Comparison of ENCODE assay signal across 18 cellular contexts in the genomic region with DNA sequence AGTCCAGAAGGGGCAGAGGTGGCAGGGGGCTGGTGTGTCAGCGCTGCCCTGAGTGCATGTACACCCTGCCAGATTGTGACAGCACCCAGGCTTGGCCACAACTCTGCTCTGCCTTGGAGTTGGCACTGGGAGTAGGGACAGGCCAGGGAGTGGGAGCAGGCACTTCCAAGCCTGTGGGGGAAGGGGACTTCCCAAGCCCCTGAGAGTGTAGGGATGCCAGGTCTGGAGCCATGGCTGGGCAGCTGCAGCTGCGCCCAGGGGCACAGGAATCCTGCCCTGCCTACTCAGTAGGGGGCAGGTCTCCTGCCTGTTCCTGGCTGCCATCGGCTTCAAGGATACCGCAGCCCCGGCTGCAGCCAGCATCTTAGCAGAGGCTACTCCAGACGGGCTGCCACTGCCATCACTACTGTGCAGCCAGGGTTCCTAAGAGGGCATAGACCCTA.
DNase-seq lines count a peak whose midpoint lies in the region; ATAC-seq, FAIRE-seq and TF ChIP-seq lines count a peak whose summit lies in the region.
"Had no signal": no experiment of that assay in that cellular context is flagged by ENCODE, and none has a peak within 500 bp of the region (broad histone marks: within the 10 kb centered on the region; RNA-seq: fewer than 3 reads in every experiment).

No MANE protein-coding gene starts in this region.

- no peak overlapping the region for H3K27ac ChIP-seq in endothelial cell of umbilical vein (ENCODE audit: insufficient read depth, low read depth, low read length)
- H3K27ac ChIP-seq in lower lobe of right lung, result no peak overlapping the region
- H3K27ac ChIP-seq in upper lobe of right lung, result no peak overlapping the region
- H3K27ac ChIP-seq: BLaER1 treated with 17β-estradiol and CSF1 and Interleukin-3, amounts not matched to agents 10 nM and 100 nM; brain microvascular endothelial cell; KMS-11; pancreas had no signal

- TF ChIP-seq POLR2A in endothelial cell of umbilical vein (IDR thresholded peaks at IDR 0.05; ENCODE audit: low read depth, low read length), result peak; percentile 60

- no peak overlapping the region for H3K4me2 ChIP-seq in endothelial cell of umbilical vein (ENCODE audit: insufficient read depth, low read length)
- H3K4me2 ChIP-seq: BLaER1 treated with 17β-estradiol and CSF1 and Interleukin-3, amounts not matched to agents 10 nM and 100 nM; KMS-11 had no signal

- TF ChIP-seq CTCF in endothelial cell of umbilical vein (IDR thresholded peaks at IDR 0.05; ENCODE audit: extremely low read depth in 1 of 2, insufficient read depth in 1 of 2, low read depth in 1 of 2, low read length in 2 of 2), result no peak
- TF ChIP-seq CTCF in lower lobe of right lung (IDR thresholded peaks at IDR 0.05), result no peak
- no peak for TF ChIP-seq CTCF in upper lobe of right lung (IDR thresholded peaks at IDR 0.05)

- H3K4me1 ChIP-seq in endothelial cell of umbilical vein (ENCODE audit: control insufficient read depth, extremely low read depth, insufficient read depth, low read length) (no peaks in the 10 kb centered on the region), lower lobe of right lung (no peaks in the 10 kb centered on the region), upper lobe of right lung (no peaks in the 10 kb centered on the region)
- H3K4me1 ChIP-seq: BLaER1 treated with 17β-estradiol and CSF1 and Interleukin-3, amounts not matched to agents 10 nM and 100 nM; pancreas had no signal

- H3K4me3 ChIP-seq in endothelial cell of umbilical vein (replicated peaks in 1 of 3; ENCODE audit: insufficient read depth in 1 of 3, low read depth in 1 of 3, low read length in 3 of 3) (no peak overlapping the region), lower lobe of right lung (no peak overlapping the region), upper lobe of right lung (no peak overlapping the region)
- H3K4me3 ChIP-seq: BLaER1 treated with 17β-estradiol and CSF1 and Interleukin-3, amounts not matched to agents 10 nM and 100 nM; pancreas had no signal

- POLR2A ChIA-PET in endothelial cell of umbilical vein (lab: Charles Lee), result no interaction called here

- no peaks in the 10 kb centered on the region for H4K20me1 ChIP-seq in endothelial cell of umbilical vein (replicated peaks; ENCODE audit: control insufficient read depth, extremely low read depth, insufficient read depth, low read length)
- H4K20me1 ChIP-seq: BLaER1 treated with 17β-estradiol and CSF1 and Interleukin-3, amounts not matched to agents 10 nM and 100 nM had no signal

- BruUV-seq in endothelial cell of umbilical vein (replicated peaks; lab: Mats Ljungman, UMichigan), result no TSS peak

- CTCF ChIA-PET in endothelial cell of umbilical vein (lab: Charles Lee), result interaction anchor here (0.6 to 1.7 kb wide), 4 partner anchors 10 to 435 kb away, joined by 3 to 5 read pairs (median 4); no protein-coding TSS in a partner anchor

- H3K9me1 ChIP-seq in endothelial cell of umbilical vein (replicated peaks; ENCODE audit: control insufficient read depth, extremely low read depth, insufficient read depth, low read length), result no peaks in the 10 kb centered on the region

- peak; percentile 16 for DNase-seq in left cardiac atrium
- no peak for DNase-seq in cardiac septum (ENCODE audit: low spot score)
- DNase-seq in endothelial cell of umbilical vein (ENCODE audit: low read depth, low spot score), result peak; percentile 51
- DNase-seq in lower lobe of right lung, result no peak
- peak; percentile 47 for DNase-seq in upper lobe of right lung
- DNase-seq in activated effector memory CD4-positive, alpha-beta T cell treated with Interleukin-2 at 50 U/mL for 16 hours, result no peak
- no peak for DNase-seq in iPS-NIHi7 (ENCODE audit: extremely low spot score)
- DNase-seq in KG1 (lab: John Stamatoyannopoulos, UW), result no peak
- DNase-seq: activated CD4-positive, alpha-beta T cell treated with anti-CD3 and anti-CD28 coated beads for 4 hours; brain microvascular endothelial cell; NCI-H187 treated with DMSO at 0.1 percent for 48 hours; stimulated activated CD4-positive, alpha-beta T cell treated with anti-CD3 and anti-CD28 coated beads, Interleukin-2, amount 100 ng/mL, for 48 hours had no signal

- no peaks in the 10 kb centered on the region for H3K27me3 ChIP-seq in endothelial cell of umbilical vein (ENCODE audit: control insufficient read depth in 2 of 2, insufficient read depth in 2 of 2, low read length in 2 of 2)
- H3K27me3 ChIP-seq in lower lobe of right lung (ENCODE audit: low read depth), result no peaks in the 10 kb centered on the region
- H3K27me3 ChIP-seq in upper lobe of right lung, result no peaks in the 10 kb centered on the region
- H3K27me3 ChIP-seq: BLaER1 treated with 17β-estradiol and CSF1 and Interleukin-3, amounts not matched to agents 10 nM and 100 nM; brain microvascular endothelial cell; pancreas had no signal

- no peaks in the 10 kb centered on the region for H3K79me2 ChIP-seq in endothelial cell of umbilical vein (ENCODE audit: control insufficient read depth, insufficient read depth, low read length)

- H3K9me3 ChIP-seq in endothelial cell of umbilical vein (replicated peaks; ENCODE audit: control insufficient read depth, insufficient read depth, low read length) (no peaks in the 10 kb centered on the region), lower lobe of right lung (no peaks in the 10 kb centered on the region), upper lobe of right lung (no peaks in the 10 kb centered on the region)
- H3K9me3 ChIP-seq: BLaER1 treated with 17β-estradiol and CSF1 and Interleukin-3, amounts not matched to agents 10 nM and 100 nM; pancreas had no signal

- H2AFZ ChIP-seq in endothelial cell of umbilical vein (ENCODE audit: low read depth, low read length), result no peak overlapping the region

- no peak overlapping the region for H3K9ac ChIP-seq in endothelial cell of umbilical vein (replicated peaks; ENCODE audit: extremely low read depth, insufficient read depth, low read length)
- H3K9ac ChIP-seq: BLaER1 treated with 17β-estradiol and CSF1 and Interleukin-3, amounts not matched to agents 10 nM and 100 nM; KMS-11 had no signal

- no peak for FAIRE-seq in endothelial cell of umbilical vein (lab: Jason Lieb, UNC)
- FAIRE-seq: A204.1, pancreas, TTC549, urothelium cell line had no signal

- ATAC-seq in left cardiac atrium (peak; percentile 15 to 34), lower lobe of right lung (peak; percentile 32 to 38), upper lobe of right lung (peak; percentile 49)
- ATAC-seq: pancreas had no signal

- dilution Hi-C loops in endothelial cell of umbilical vein (cut with MboI; ENCODE audit: extremely low pct_ligation_motif_present, low sequenced_read_pairs), result no loop called here

- H3K36me3 ChIP-seq in endothelial cell of umbilical vein (ENCODE audit: control insufficient read depth in 2 of 2, extremely low read depth in 1 of 2, insufficient read depth in 2 of 2, low read length in 2 of 2), result peaks cover 0 to 3% of the 10 kb centered on the region in 2 experiments
- H3K36me3 ChIP-seq in lower lobe of right lung, result no peaks in the 10 kb centered on the region
- H3K36me3 ChIP-seq in upper lobe of right lung, result no peaks in the 10 kb centered on the region
- H3K36me3 ChIP-seq: BLaER1 treated with 17β-estradiol and CSF1 and Interleukin-3, amounts not matched to agents 10 nM and 100 nM; brain microvascular endothelial cell; pancreas had no signal

- intact Hi-C loops in left cardiac atrium (cut with DNase I), result no loop called here
- intact Hi-C loops in cardiac septum (cut with DNase I), result no loop called here
- intact Hi-C loops in endothelial cell of umbilical vein (cut with micrococcal nuclease), result no loop called here
- intact Hi-C loops in lower lobe of right lung (cut with DNase I), result no loop called here
- intact Hi-C loops in upper lobe of right lung (cut with DNase I), result no loop called here

TF ChIP-seq in endothelial cell of umbilical vein, 7 proteins besides CTCF, POLR2A, EP300 and RAD21:
- peak; percentile 53 for TF ChIP-seq POLR2AphosphoS5 (IDR thresholded peaks at IDR 0.05; ENCODE audit: insufficient read depth, low read depth, low read length)
- TF ChIP-seq, protein P1, sequence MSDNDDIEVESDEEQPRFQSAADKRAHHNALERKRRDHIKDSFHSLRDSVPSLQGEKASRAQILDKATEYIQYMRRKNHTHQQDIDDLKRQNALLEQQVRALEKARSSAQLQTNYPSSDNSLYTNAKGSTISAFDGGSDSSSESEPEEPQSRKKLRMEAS (IDR thresholded peaks at IDR 0.05; ENCODE audit: insufficient read depth, insufficient read length), result no peak

Comparison
In these comparisons a context has a peak if more than half of its experiments do, and no peak if none do; other contexts are left out.
1. DNase-seq: peak in left cardiac atrium (single experiment), endothelial cell of umbilical vein (single experiment) and upper lobe of right lung (single experiment); none in cardiac septum (single experiment), lower lobe of right lung (single experiment), activated effector memory CD4-positive, alpha-beta T cell treated with Interleukin-2 at 50 U/mL for 16 hours (single experiment), iPS-NIHi7 (single experiment) and KG1 (single experiment).
2. Peak in every context shown above with its lines, with median percentiles within 50 percentile points of each other: ATAC-seq.